In the genomic region with DNA sequence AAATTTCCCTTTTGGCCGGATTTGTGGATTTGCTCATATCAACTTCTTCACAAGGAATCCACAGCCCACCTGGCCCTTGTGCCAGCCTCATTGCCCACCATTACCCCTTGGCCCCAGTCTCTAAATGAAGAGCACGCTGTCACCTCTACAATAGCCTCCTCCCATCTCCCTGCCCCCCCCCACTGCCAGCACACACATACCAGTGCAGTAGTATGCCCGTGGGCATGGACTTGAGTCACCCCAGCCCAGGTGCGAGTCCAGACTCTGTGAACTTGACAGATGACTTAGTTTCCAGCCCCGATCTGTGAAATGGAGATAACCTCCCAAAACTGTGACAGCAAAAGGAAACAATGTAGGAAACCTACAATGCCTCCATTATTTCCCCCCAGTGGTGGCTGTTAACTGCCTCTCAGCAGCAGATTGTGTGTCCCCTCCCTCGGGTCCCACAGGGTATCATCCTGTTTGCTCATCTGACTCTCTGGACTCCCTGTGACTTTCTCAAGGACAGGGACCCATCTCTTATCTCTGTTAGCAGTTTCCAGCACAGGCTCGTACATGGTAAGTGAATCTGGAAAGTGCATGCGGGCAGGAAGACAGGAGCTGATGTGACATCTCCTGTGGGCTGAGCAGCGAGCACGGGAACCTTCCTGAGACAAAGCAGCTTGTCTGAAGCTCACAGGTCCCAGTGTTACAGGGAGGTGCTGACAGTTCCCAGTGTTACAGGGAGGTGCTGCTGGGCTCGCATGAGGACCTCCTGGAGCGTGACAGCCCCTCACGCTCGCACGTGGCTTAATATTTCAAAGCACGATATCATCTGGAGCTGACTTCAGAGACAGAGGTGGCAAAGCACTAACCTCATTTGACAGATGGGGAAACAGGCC, we compare ENCODE assay signal across 1 cellular context.
TF ChIP-seq lines count a peak whose summit lies in the region.

No MANE protein-coding gene starts in this region.

TF ChIP-seq in K562, 482 proteins besides CTCF, POLR2A, EP300 and RAD21 (continued from another document):
- TF ChIP-seq, protein P1, sequence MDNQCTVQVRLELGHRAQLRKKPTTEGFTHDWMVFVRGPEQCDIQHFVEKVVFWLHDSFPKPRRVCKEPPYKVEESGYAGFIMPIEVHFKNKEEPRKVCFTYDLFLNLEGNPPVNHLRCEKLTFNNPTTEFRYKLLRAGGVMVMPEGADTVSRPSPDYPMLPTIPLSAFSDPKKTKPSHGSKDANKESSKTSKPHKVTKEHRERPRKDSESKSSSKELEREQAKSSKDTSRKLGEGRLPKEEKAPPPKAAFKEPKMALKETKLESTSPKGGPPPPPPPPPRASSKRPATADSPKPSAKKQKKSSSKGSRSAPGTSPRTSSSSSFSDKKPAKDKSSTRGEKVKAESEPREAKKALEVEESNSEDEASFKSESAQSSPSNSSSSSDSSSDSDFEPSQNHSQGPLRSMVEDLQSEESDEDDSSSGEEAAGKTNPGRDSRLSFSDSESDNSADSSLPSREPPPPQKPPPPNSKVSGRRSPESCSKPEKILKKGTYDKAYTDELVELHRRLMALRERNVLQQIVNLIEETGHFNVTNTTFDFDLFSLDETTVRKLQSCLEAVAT (IDR thresholded peaks at IDR 0.05), result no peak
- no peak for TF ChIP-seq ZNF174 (CRISPR knock-in tag; IDR thresholded peaks at IDR 0.05)
- TF ChIP-seq ZFPM2 (CRISPR knock-in tag; IDR thresholded peaks at IDR 0.05), result no peak
- peak; percentile 71 for TF ChIP-seq MAX (CRISPR knock-in tag; IDR thresholded peaks at IDR 0.05)
- TF ChIP-seq XRCC3 (IDR thresholded peaks at IDR 0.05), result no peak
- TF ChIP-seq, protein P2, sequence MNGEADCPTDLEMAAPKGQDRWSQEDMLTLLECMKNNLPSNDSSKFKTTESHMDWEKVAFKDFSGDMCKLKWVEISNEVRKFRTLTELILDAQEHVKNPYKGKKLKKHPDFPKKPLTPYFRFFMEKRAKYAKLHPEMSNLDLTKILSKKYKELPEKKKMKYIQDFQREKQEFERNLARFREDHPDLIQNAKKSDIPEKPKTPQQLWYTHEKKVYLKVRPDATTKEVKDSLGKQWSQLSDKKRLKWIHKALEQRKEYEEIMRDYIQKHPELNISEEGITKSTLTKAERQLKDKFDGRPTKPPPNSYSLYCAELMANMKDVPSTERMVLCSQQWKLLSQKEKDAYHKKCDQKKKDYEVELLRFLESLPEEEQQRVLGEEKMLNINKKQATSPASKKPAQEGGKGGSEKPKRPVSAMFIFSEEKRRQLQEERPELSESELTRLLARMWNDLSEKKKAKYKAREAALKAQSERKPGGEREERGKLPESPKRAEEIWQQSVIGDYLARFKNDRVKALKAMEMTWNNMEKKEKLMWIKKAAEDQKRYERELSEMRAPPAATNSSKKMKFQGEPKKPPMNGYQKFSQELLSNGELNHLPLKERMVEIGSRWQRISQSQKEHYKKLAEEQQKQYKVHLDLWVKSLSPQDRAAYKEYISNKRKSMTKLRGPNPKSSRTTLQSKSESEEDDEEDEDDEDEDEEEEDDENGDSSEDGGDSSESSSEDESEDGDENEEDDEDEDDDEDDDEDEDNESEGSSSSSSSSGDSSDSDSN (IDR thresholded peaks at IDR 0.05; ENCODE audit: borderline replicate concordance in 1 of 2, low read depth in 2 of 2, low read length in 2 of 2), result peak in 1 of 2 experiments; percentile 86; a peak in 2 of 4 replicates
- no peak for TF ChIP-seq NR2C1 (IDR thresholded peaks at IDR 0.05)
- no peak for TF ChIP-seq NR2C1 (tag; IDR thresholded peaks at IDR 0.05)
- no peak for TF ChIP-seq TSC22D4 (tag; IDR thresholded peaks at IDR 0.05)
- TF ChIP-seq ARID4B (CRISPR knock-in tag; IDR thresholded peaks at IDR 0.05), result 0 out of 2 replicates have a peak, but pooled peaks have one; percentile 32
- no peak for TF ChIP-seq FOS (IDR thresholded peaks at IDR 0.05; ENCODE audit: extremely low read depth, insufficient read length)
- TF ChIP-seq DDX20 (tag; IDR thresholded peaks at IDR 0.05; ENCODE audit: low read depth), result no peak
- TF ChIP-seq ZNF740 (CRISPR knock-in tag; IDR thresholded peaks at IDR 0.05), result peak; percentile 86
- TF ChIP-seq ZNF740 (tag; IDR thresholded peaks at IDR 0.05), result 0 out of 4 replicates have a peak, but pooled peaks of 1 of the 2 experiments have one; percentile 38
- TF ChIP-seq CCNT2 (IDR thresholded peaks at IDR 0.05; ENCODE audit: borderline replicate concordance, extremely low read depth, insufficient read length, low read depth, low read length), result no peak
- TF ChIP-seq, protein P3, sequence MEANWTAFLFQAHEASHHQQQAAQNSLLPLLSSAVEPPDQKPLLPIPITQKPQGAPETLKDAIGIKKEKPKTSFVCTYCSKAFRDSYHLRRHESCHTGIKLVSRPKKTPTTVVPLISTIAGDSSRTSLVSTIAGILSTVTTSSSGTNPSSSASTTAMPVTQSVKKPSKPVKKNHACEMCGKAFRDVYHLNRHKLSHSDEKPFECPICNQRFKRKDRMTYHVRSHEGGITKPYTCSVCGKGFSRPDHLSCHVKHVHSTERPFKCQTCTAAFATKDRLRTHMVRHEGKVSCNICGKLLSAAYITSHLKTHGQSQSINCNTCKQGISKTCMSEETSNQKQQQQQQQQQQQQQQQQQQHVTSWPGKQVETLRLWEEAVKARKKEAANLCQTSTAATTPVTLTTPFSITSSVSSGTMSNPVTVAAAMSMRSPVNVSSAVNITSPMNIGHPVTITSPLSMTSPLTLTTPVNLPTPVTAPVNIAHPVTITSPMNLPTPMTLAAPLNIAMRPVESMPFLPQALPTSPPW (CRISPR knock-in tag; IDR thresholded peaks at IDR 0.05), result peak; percentile 41
- TF ChIP-seq RBBP5 (IDR thresholded peaks at IDR 0.05; ENCODE audit: borderline replicate concordance, insufficient read depth, low read length, poor library complexity, severe bottlenecking), result peak; percentile 4
- TF ChIP-seq ARID1B (IDR thresholded peaks at IDR 0.05), result peak; percentile 50; the same call in 1 of the 2 replicates
- TF ChIP-seq JUND (IDR thresholded peaks at IDR 0.05; ENCODE audit: borderline replicate concordance, low read depth, low read length), result no peak
- 0 out of 3 replicates have a peak, but pooled peaks have one; percentile 25 for TF ChIP-seq JUND (tag; IDR thresholded peaks at IDR 0.05; ENCODE audit: borderline replicate concordance, low read depth, low read length)
- TF ChIP-seq TEAD4 (IDR thresholded peaks at IDR 0.05; ENCODE audit: low read length), result peak; percentile 39; the same call in 1 of the 2 replicates
- no peak for TF ChIP-seq TEAD4 (CRISPR knock-in tag; IDR thresholded peaks at IDR 0.05; ENCODE audit: borderline replicate concordance)
